Comparison of ENCODE assay signal across 1 cellular context in genomic region chr12:24066865-24067264, GRCh38.
TF ChIP-seq lines count a peak whose summit lies in the region.

No MANE protein-coding gene starts in this region.

TF ChIP-seq in HEK293, 187 proteins besides CTCF, POLR2A, EP300 and RAD21 (continued from another document):
- TF ChIP-seq ZNF148 (tag by site-specific recombination; IDR thresholded peaks at IDR 0.05; ENCODE audit: borderline replicate concordance) (no peak), TCF7L2 (IDR thresholded peaks at IDR 0.05; ENCODE audit: borderline replicate concordance, low read depth, low read length) (no peak), ZFP3 (tag by site-specific recombination; IDR thresholded peaks at IDR 0.05; ENCODE audit: low read depth) (no peak), ZNF132 (tag by site-specific recombination; IDR thresholded peaks at IDR 0.05; ENCODE audit: borderline replicate concordance) (no peak), ZNF558 (tag by site-specific recombination; IDR thresholded peaks at IDR 0.05) (no peak), ZNF10 (tag by site-specific recombination; IDR thresholded peaks at IDR 0.05) (peak; percentile 34; the same call in 1 of the 2 replicates), ZNF514 (tag by site-specific recombination; IDR thresholded peaks at IDR 0.05) (no peak), ZNF18 (tag by site-specific recombination; IDR thresholded peaks at IDR 0.05) (no peak), ZNF501 (tag by site-specific recombination; IDR thresholded peaks at IDR 0.05) (no peak), ZSCAN23 (tag by site-specific recombination; IDR thresholded peaks at IDR 0.05) (no peak), ZSCAN5A (tag by site-specific recombination; IDR thresholded peaks at IDR 0.05) (no peak), GLI2 (tag by site-specific recombination; IDR thresholded peaks at IDR 0.05; ENCODE audit: borderline replicate concordance, low read depth) (no peak), ZNF776 (tag by site-specific recombination; IDR thresholded peaks at IDR 0.05; ENCODE audit: borderline replicate concordance) (no peak), ZNF518A (tag by site-specific recombination; conservative IDR thresholded peaks at IDR 0.05; ENCODE audit: low read depth) (no peak), ZNF404 (tag by site-specific recombination; IDR thresholded peaks at IDR 0.05) (no peak), BCL11A (tag by site-specific recombination; IDR thresholded peaks at IDR 0.05; ENCODE audit: low read depth) (peak; percentile 49; the same call in 1 of the 2 replicates), ZNF707 (tag by site-specific recombination; IDR thresholded peaks at IDR 0.05) (no peak), ZFP41 (tag by site-specific recombination; IDR thresholded peaks at IDR 0.05; ENCODE audit: borderline replicate concordance) (no peak), PRDM6 (tag by site-specific recombination; IDR thresholded peaks at IDR 0.05) (peak; percentile 84), ZNF843 (tag by site-specific recombination; IDR thresholded peaks at IDR 0.05) (0 out of 2 replicates have a peak, but pooled peaks have one; percentile 31), ZNF785 (tag by site-specific recombination; IDR thresholded peaks at IDR 0.05) (no peak), ZBTB48 (tag by site-specific recombination; IDR thresholded peaks at IDR 0.05) (no peak), IKZF3 (tag by site-specific recombination; IDR thresholded peaks at IDR 0.05) (peak; percentile 50; the same call in 1 of the 2 replicates), SALL2 (tag by site-specific recombination; IDR thresholded peaks at IDR 0.05; ENCODE audit: borderline replicate concordance) (no peak), ZNF473 (tag by site-specific recombination; IDR thresholded peaks at IDR 0.05) (no peak), ZNF837 (tag by site-specific recombination; IDR thresholded peaks at IDR 0.05) (no peak), ZNF248 (tag by site-specific recombination; IDR thresholded peaks at IDR 0.05) (no peak), HOXA7 (CRISPR knock-in tag; IDR thresholded peaks at IDR 0.05; ENCODE audit: borderline replicate concordance) (no peak), ZNF639 (tag by site-specific recombination; IDR thresholded peaks at IDR 0.05) (no peak; the same call in 1 of the 2 replicates), GLI4 (tag by site-specific recombination; IDR thresholded peaks at IDR 0.05) (no peak), ZNF311 (tag by site-specific recombination; IDR thresholded peaks at IDR 0.05; ENCODE audit: borderline replicate concordance) (no peak), EGR2 (tag by site-specific recombination; IDR thresholded peaks at IDR 0.05; ENCODE audit: low read depth) (no peak), ZNF140 (tag by site-specific recombination; IDR thresholded peaks at IDR 0.05) (no peak), INSM2 (tag by site-specific recombination; IDR thresholded peaks at IDR 0.05) (no peak), SCRT2 (tag by site-specific recombination; IDR thresholded peaks at IDR 0.05) (no peak), ZNF544 (tag by site-specific recombination; IDR thresholded peaks at IDR 0.05) (no peak), ZNF555 (tag by site-specific recombination; conservative IDR thresholded peaks at IDR 0.05) (no peak), ZNF76 (tag by site-specific recombination; IDR thresholded peaks at IDR 0.05; ENCODE audit: borderline replicate concordance, low read depth) (no peak), HOXD13 (CRISPR knock-in tag; IDR thresholded peaks at IDR 0.05; ENCODE audit: borderline replicate concordance) (no peak), ZNF221 (tag by site-specific recombination; IDR thresholded peaks at IDR 0.05; ENCODE audit: borderline replicate concordance) (no peak), ZNF704 (tag by site-specific recombination; IDR thresholded peaks at IDR 0.05) (no peak), ZNF121 (tag by site-specific recombination; IDR thresholded peaks at IDR 0.05) (no peak), KLF8 (tag by site-specific recombination; IDR thresholded peaks at IDR 0.05) (no peak)
